ENCODE assay signal across 2 cellular contexts in the genomic region with DNA sequence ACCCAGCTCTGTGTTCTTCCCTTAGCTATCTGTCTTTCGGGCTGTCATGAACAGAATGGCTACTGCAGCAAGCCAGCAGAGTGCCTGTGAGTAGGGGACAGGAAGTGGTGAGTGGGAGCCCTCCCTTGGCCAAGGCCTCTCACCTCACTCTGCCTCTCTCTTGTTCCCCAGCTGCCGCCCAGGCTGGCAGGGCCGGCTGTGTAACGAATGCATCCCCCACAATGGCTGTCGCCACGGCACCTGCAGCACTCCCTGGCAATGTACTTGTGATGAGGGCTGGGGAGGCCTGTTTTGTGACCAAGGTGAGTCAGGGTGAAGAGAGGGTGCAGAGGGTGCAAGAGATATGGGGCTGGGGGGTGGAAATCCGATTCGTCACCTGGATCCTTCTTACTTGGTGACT.
TF ChIP-seq lines count a peak whose summit lies in the region.

No MANE protein-coding gene starts in this region.

TF ChIP-seq in SK-N-SH, 30 proteins besides CTCF, POLR2A, EP300 and RAD21 (continued from another document):
- TF ChIP-seq, protein P1, sequence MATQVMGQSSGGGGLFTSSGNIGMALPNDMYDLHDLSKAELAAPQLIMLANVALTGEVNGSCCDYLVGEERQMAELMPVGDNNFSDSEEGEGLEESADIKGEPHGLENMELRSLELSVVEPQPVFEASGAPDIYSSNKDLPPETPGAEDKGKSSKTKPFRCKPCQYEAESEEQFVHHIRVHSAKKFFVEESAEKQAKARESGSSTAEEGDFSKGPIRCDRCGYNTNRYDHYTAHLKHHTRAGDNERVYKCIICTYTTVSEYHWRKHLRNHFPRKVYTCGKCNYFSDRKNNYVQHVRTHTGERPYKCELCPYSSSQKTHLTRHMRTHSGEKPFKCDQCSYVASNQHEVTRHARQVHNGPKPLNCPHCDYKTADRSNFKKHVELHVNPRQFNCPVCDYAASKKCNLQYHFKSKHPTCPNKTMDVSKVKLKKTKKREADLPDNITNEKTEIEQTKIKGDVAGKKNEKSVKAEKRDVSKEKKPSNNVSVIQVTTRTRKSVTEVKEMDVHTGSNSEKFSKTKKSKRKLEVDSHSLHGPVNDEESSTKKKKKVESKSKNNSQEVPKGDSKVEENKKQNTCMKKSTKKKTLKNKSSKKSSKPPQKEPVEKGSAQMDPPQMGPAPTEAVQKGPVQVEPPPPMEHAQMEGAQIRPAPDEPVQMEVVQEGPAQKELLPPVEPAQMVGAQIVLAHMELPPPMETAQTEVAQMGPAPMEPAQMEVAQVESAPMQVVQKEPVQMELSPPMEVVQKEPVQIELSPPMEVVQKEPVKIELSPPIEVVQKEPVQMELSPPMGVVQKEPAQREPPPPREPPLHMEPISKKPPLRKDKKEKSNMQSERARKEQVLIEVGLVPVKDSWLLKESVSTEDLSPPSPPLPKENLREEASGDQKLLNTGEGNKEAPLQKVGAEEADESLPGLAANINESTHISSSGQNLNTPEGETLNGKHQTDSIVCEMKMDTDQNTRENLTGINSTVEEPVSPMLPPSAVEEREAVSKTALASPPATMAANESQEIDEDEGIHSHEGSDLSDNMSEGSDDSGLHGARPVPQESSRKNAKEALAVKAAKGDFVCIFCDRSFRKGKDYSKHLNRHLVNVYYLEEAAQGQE (IDR thresholded peaks at IDR 0.05; ENCODE audit: low read depth, low read length) = no peak
- TF ChIP-seq, protein P2, sequence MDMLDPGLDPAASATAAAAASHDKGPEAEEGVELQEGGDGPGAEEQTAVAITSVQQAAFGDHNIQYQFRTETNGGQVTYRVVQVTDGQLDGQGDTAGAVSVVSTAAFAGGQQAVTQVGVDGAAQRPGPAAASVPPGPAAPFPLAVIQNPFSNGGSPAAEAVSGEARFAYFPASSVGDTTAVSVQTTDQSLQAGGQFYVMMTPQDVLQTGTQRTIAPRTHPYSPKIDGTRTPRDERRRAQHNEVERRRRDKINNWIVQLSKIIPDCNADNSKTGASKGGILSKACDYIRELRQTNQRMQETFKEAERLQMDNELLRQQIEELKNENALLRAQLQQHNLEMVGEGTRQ (IDR thresholded peaks at IDR 0.05; ENCODE audit: borderline replicate concordance, low read depth, low read length) = no peak
- no peak for TF ChIP-seq TCF12 (IDR thresholded peaks at IDR 0.05)
- no peak for TF ChIP-seq MEF2A (IDR thresholded peaks at IDR 0.05; ENCODE audit: borderline replicate concordance, low read depth)
- TF ChIP-seq FOXJ3 (CRISPR knock-in tag; IDR thresholded peaks at IDR 0.05) = no peak
- TF ChIP-seq, protein P3, sequence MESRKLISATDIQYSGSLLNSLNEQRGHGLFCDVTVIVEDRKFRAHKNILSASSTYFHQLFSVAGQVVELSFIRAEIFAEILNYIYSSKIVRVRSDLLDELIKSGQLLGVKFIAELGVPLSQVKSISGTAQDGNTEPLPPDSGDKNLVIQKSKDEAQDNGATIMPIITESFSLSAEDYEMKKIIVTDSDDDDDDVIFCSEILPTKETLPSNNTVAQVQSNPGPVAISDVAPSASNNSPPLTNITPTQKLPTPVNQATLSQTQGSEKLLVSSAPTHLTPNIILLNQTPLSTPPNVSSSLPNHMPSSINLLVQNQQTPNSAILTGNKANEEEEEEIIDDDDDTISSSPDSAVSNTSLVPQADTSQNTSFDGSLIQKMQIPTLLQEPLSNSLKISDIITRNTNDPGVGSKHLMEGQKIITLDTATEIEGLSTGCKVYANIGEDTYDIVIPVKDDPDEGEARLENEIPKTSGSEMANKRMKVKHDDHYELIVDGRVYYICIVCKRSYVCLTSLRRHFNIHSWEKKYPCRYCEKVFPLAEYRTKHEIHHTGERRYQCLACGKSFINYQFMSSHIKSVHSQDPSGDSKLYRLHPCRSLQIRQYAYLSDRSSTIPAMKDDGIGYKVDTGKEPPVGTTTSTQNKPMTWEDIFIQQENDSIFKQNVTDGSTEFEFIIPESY (IDR thresholded peaks at IDR 0.05; ENCODE audit: borderline replicate concordance, low read depth) = no peak
- TF ChIP-seq GABPA (IDR thresholded peaks at IDR 0.05; ENCODE audit: low read depth) = no peak
- TF ChIP-seq POLR2AphosphoS5 (IDR thresholded peaks at IDR 0.05; ENCODE audit: low read depth, low read length) = no peak
- TF ChIP-seq ELF1 (IDR thresholded peaks at IDR 0.05) = no peak
- TF ChIP-seq NRF1 (IDR thresholded peaks at IDR 0.05; ENCODE audit: low read depth, low read length) = no peak
- TF ChIP-seq, protein P4, sequence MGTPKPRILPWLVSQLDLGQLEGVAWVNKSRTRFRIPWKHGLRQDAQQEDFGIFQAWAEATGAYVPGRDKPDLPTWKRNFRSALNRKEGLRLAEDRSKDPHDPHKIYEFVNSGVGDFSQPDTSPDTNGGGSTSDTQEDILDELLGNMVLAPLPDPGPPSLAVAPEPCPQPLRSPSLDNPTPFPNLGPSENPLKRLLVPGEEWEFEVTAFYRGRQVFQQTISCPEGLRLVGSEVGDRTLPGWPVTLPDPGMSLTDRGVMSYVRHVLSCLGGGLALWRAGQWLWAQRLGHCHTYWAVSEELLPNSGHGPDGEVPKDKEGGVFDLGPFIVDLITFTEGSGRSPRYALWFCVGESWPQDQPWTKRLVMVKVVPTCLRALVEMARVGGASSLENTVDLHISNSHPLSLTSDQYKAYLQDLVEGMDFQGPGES (IDR thresholded peaks at IDR 0.05; ENCODE audit: low read depth, low read length) = no peak
- TF ChIP-seq EZH2phosphoT487 (IDR thresholded peaks at IDR 0.05; ENCODE audit: borderline replicate concordance, low read depth) = no peak
- TF ChIP-seq, protein P5, sequence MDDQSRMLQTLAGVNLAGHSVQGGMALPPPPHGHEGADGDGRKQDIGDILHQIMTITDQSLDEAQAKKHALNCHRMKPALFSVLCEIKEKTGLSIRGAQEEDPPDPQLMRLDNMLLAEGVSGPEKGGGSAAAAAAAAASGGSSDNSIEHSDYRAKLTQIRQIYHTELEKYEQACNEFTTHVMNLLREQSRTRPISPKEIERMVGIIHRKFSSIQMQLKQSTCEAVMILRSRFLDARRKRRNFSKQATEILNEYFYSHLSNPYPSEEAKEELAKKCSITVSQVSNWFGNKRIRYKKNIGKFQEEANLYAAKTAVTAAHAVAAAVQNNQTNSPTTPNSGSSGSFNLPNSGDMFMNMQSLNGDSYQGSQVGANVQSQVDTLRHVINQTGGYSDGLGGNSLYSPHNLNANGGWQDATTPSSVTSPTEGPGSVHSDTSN (IDR thresholded peaks at IDR 0.05) = no peak

TF ChIP-seq in SK-N-SH treated with all-trans-retinoic acid at 6 μM for 48 hours, 23 proteins besides CTCF, POLR2A, EP300 and RAD21 (continued from another document):
- TF ChIP-seq, protein P6, sequence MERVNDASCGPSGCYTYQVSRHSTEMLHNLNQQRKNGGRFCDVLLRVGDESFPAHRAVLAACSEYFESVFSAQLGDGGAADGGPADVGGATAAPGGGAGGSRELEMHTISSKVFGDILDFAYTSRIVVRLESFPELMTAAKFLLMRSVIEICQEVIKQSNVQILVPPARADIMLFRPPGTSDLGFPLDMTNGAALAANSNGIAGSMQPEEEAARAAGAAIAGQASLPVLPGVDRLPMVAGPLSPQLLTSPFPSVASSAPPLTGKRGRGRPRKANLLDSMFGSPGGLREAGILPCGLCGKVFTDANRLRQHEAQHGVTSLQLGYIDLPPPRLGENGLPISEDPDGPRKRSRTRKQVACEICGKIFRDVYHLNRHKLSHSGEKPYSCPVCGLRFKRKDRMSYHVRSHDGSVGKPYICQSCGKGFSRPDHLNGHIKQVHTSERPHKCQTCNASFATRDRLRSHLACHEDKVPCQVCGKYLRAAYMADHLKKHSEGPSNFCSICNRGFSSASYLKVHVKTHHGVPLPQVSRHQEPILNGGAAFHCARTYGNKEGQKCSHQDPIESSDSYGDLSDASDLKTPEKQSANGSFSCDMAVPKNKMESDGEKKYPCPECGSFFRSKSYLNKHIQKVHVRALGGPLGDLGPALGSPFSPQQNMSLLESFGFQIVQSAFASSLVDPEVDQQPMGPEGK (CRISPR knock-in tag; IDR thresholded peaks at IDR 0.05; ENCODE audit: borderline replicate concordance) = no peak
- TF ChIP-seq, protein P7, sequence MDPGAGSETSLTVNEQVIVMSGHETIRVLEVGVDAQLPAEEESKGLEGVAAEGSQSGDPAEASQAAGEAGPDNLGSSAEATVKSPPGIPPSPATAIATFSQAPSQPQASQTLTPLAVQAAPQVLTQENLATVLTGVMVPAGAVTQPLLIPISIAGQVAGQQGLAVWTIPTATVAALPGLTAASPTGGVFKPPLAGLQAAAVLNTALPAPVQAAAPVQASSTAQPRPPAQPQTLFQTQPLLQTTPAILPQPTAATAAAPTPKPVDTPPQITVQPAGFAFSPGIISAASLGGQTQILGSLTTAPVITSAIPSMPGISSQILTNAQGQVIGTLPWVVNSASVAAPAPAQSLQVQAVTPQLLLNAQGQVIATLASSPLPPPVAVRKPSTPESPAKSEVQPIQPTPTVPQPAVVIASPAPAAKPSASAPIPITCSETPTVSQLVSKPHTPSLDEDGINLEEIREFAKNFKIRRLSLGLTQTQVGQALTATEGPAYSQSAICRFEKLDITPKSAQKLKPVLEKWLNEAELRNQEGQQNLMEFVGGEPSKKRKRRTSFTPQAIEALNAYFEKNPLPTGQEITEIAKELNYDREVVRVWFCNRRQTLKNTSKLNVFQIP (CRISPR knock-in tag; IDR thresholded peaks at IDR 0.05; ENCODE audit: borderline replicate concordance, low read depth) = no peak
